In the genomic region with DNA sequence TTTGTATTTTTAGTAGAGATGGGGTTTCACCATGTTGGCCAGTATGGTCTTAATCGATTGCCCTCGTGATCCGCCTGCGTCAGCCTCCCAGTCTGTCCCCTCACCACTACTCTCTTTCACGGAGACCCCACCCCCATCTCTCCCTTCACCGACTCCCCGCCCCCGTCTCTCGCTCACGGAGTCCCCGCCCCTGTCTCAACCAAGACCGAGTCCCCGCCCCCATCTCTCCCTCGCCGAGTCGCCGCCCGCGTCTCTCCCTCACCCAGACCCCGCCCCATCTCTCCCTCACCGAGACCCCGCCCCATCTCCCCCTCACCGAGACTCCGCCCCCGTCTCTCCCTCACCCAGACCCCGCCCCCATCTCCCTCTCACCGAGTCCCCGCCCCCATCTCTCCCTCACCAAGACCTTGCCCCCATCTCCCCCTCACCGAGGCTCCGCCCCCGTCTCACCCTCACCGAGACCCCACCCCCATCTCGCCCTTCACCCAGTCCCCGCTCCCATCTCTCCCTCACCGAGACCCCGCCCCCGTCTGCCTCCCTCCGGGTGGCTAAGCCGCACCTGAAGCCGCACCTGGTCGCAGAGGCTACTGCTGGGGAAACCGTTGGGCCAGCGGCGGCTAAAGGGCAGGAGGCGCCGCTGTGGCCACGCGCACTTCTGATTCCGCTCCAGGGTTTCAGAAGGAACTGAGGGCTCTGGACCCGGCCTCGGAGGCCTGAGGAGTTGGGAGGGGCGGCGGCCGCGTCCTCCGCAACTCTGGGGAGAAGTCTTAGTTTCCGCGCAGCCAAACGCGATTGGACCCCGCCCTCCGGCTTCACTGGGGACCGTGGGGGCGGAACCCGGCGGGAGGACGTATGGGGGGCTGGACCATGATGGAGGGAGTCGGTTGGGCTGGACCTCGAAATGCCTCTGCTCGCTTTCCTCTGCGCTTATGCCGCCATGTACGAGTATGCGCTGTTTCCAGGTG, we compare ENCODE assay signal across 8 cellular contexts. TPM values are rescaled to one million over a fixed set of nuclear protein-coding genes. Genes with fewer than 3 reads are reported as not detected.
DNase-seq lines count a peak whose midpoint lies in the region; ATAC-seq and TF ChIP-seq lines count a peak whose summit lies in the region.

No MANE protein-coding gene starts in this region.

- CTCF ChIA-PET in AG04449 (lab: Yijun Ruan, JAX) = no interaction called here

- peak overlapping the region; percentile 90 for H3K4me3 Mint-ChIP-seq in activated CD4-positive, alpha-beta T cell treated with anti-CD3 and anti-CD28 coated beads, Interleukin-2, amount 10 ng/mL, durations not matched to agents 24 days and 14 days

- ATAC-seq in GM18909 (IDR thresholded peaks at IDR 0.05; ENCODE audit: poor library complexity, unreplicated experiment) = peak; percentile 71
- peak; percentile 78 for ATAC-seq in HG03196 (IDR thresholded peaks at IDR 0.05; ENCODE audit: unreplicated experiment)
- ATAC-seq in left colon = peak; percentile 85

- H3K4me1 Mint-ChIP-seq in activated CD4-positive, alpha-beta T cell treated with anti-CD3 and anti-CD28 coated beads, Interleukin-2, amount 10 ng/mL, durations not matched to agents 24 days and 14 days = peaks cover 19% of the 10 kb centered on the region

- H3K4me3 ChIP-seq in AG04449 (ENCODE audit: low read depth, low read length) (peak overlapping the region; percentile 94), coronary artery (peak overlapping the region; percentile 82)

- H3K27ac ChIP-seq in coronary artery = peak overlapping the region; percentile 96 to 99

- H3K27me3 Mint-ChIP-seq in activated CD4-positive, alpha-beta T cell treated with anti-CD3 and anti-CD28 coated beads, Interleukin-2, amount 10 ng/mL, durations not matched to agents 24 days and 14 days = no peaks in the 10 kb centered on the region

- POLR2A ChIA-PET in AG04449 (lab: Yijun Ruan, JAX) = interaction anchor here (0.6 kb wide), 2 partner anchors 13 to 125 kb away, joined by 3 to 4 read pairs; no protein-coding TSS in a partner anchor

- DNase-seq in AG04449 (ENCODE audit: low read depth, low spot score) = no peak
- peak; percentile 97 for DNase-seq in NCI-H510A treated with DMSO at 0.1 percent for 48 hours (lab: John Stamatoyannopoulos, UW)
- DNase-seq in activated CD4-positive, alpha-beta T cell treated with anti-CD3 and anti-CD28 coated beads, Interleukin-2, amount 10 ng/mL, durations not matched to agents 24 days and 14 days = peak; percentile 97
- peak; percentile 97 for DNase-seq in coronary artery (ENCODE audit: low spot score)
- peak; percentile 99 to 100 for DNase-seq in left colon
- DNase-seq in stimulated activated CD4-positive, alpha-beta T cell treated with anti-CD3 and anti-CD28 coated beads, Interleukin-1b, Interleukin-23, amount 100 ng/mL, for 4 hours (ENCODE audit: low read depth in 2 of 2) = peak; percentile 96 to 99

- H3K27ac Mint-ChIP-seq in activated CD4-positive, alpha-beta T cell treated with anti-CD3 and anti-CD28 coated beads, Interleukin-2, amount 10 ng/mL, durations not matched to agents 24 days and 14 days = peak overlapping the region; percentile 94

- peaks cover 10% of the 10 kb centered on the region for H3K9me3 Mint-ChIP-seq in activated CD4-positive, alpha-beta T cell treated with anti-CD3 and anti-CD28 coated beads, Interleukin-2, amount 10 ng/mL, durations not matched to agents 24 days and 14 days

- H3K36me3 Mint-ChIP-seq in activated CD4-positive, alpha-beta T cell treated with anti-CD3 and anti-CD28 coated beads, Interleukin-2, amount 10 ng/mL, durations not matched to agents 24 days and 14 days (ENCODE audit: low read depth) = peaks cover 4% of the 10 kb centered on the region

- TF ChIP-seq CTCF in AG04449 (IDR thresholded peaks at IDR 0.05; ENCODE audit: insufficient read depth, low read length, missing control alignments) (no peak), coronary artery (IDR thresholded peaks at IDR 0.05) (no peak)

- intact Hi-C loops in activated CD4-positive, alpha-beta T cell treated with anti-CD3 and anti-CD28 coated beads, Interleukin-2, amount 10 ng/mL, durations not matched to agents 24 days and 14 days (cut with micrococcal nuclease) = loop anchor here (1.0 to 2.0 kb wide), 3 partner anchors 11 to 33 kb away; a partner anchor contains a TSS
- intact Hi-C loops in left colon (cut with DNase I, micrococcal nuclease) = no loop called here

RNA-seq across cellular contexts. Expression of a gene that starts 17.1 kb away (rescaled TPM):
- total RNA-seq in activated CD4-positive, alpha-beta T cell treated with anti-CD3 and anti-CD28 coated beads, Interleukin-2, amount 10 ng/mL, durations not matched to agents 24 days and 14 days = 2.2 and 3.4 TPM in 2 replicates
- 10 to 100 TPM; 10.2 to 11.9 TPM for total RNA-seq in left colon

RNA-seq across cellular contexts. Expression of a gene that starts 33.2 kb away (rescaled TPM):
- 19.4 and 23.3 TPM in 2 replicates for total RNA-seq in activated CD4-positive, alpha-beta T cell treated with anti-CD3 and anti-CD28 coated beads, Interleukin-2, amount 10 ng/mL, durations not matched to agents 24 days and 14 days
- total RNA-seq in left colon = 10 to 100 TPM; 26.5 to 31.1 TPM

RNA-seq across cellular contexts. Expression of a gene that starts 42.1 kb away (rescaled TPM):
- 355 and 359 TPM in 2 replicates for total RNA-seq in activated CD4-positive, alpha-beta T cell treated with anti-CD3 and anti-CD28 coated beads, Interleukin-2, amount 10 ng/mL, durations not matched to agents 24 days and 14 days
- total RNA-seq in left colon = 100 to 1,000 TPM; 280 to 315 TPM

RNA-seq across cellular contexts. Expression of a gene that starts 49.5 kb away (rescaled TPM):
- total RNA-seq in activated CD4-positive, alpha-beta T cell treated with anti-CD3 and anti-CD28 coated beads, Interleukin-2, amount 10 ng/mL, durations not matched to agents 24 days and 14 days = 87.9 and 93.0 TPM in 2 replicates
- total RNA-seq in left colon = 10 to 100 TPM; 44.3 to 48.2 TPM
